8 cellular contexts compared by ENCODE assay signal in genomic region chr13:99498304-99499161, GRCh38. TPM values are rescaled to one million over a fixed set of nuclear protein-coding genes. Genes with fewer than 3 reads are reported as not detected.
DNase-seq lines count a peak whose midpoint lies in the region; ATAC-seq, FAIRE-seq and TF ChIP-seq lines count a peak whose summit lies in the region.

No MANE protein-coding gene starts in this region.

- DNase-seq in NCI-H1417 (lab: John Stamatoyannopoulos, UW) (peak; percentile 99 to 100 (median 100)), cardiac muscle cell (ENCODE audit: low read depth in 1 of 2, low spot score in 1 of 2) (peak; percentile 94 to 99), pancreas (peak; percentile 98 to 100 (median 99)), tibial artery (peak; percentile 95 to 99)
- peak; percentile 98 for DNase-seq in activated naive CD8-positive, alpha-beta T cell treated with anti-CD3 and anti-CD28 coated beads, Interleukin-2, amount 50 U/mL, for 24 hours

- H2AFZ ChIP-seq in SU-DHL-6 (ENCODE audit: low read depth, low read length, severe bottlenecking): peak overlapping the region; percentile 72

- H4K20me1 ChIP-seq in SU-DHL-6 (ENCODE audit: low read depth, low read length): no peaks in the 10 kb centered on the region

- H3K36me3 Mint-ChIP-seq in activated naive CD8-positive, alpha-beta T cell treated with anti-CD3 and anti-CD28 coated beads, Interleukin-2, amount 50 U/mL, for 24 hours (ENCODE audit: low read depth): peaks cover 10% of the 10 kb centered on the region

- H3K27ac ChIP-seq in SU-DHL-6 (ENCODE audit: low read depth, low read length): peak overlapping the region; percentile 65
- H3K27ac ChIP-seq in cardiac muscle cell: peak overlapping the region; percentile 91
- peak overlapping the region; percentile 70 to 91 (median 82) for H3K27ac ChIP-seq in pancreas
- peak overlapping the region; percentile 87 to 94 for H3K27ac ChIP-seq in tibial artery

- peaks cover 22% of the 10 kb centered on the region for H3K79me2 ChIP-seq in SU-DHL-6 (ENCODE audit: insufficient read depth, low read length)

- TF ChIP-seq CTCF in SU-DHL-6 (IDR thresholded peaks at IDR 0.05; ENCODE audit: insufficient read depth, low read length, poor library complexity, severe bottlenecking) (no peak), cardiac muscle cell (IDR thresholded peaks at IDR 0.05; ENCODE audit: low read depth, low read length) (no peak), pancreas (IDR thresholded peaks at IDR 0.05) (no peak), tibial artery (IDR thresholded peaks at IDR 0.05) (no peak)

- peaks cover 3% of the 10 kb centered on the region for H3K27me3 Mint-ChIP-seq in activated naive CD8-positive, alpha-beta T cell treated with anti-CD3 and anti-CD28 coated beads, Interleukin-2, amount 50 U/mL, for 24 hours

- peaks cover 20% of the 10 kb centered on the region for H3F3A ChIP-seq in SU-DHL-6 (ENCODE audit: insufficient read depth)

- peaks cover 78% of the 10 kb centered on the region for H3K4me1 Mint-ChIP-seq in activated naive CD8-positive, alpha-beta T cell treated with anti-CD3 and anti-CD28 coated beads, Interleukin-2, amount 50 U/mL, for 24 hours

- TF ChIP-seq POLR2A in GM10847 (IDR thresholded peaks at IDR 0.05; ENCODE audit: extremely low read depth, insufficient read length): peak; percentile 31

- H3K4me3 ChIP-seq in SU-DHL-6 (ENCODE audit: insufficient read depth, low read length, poor library complexity, severe bottlenecking) (peak overlapping the region; percentile 77), cardiac muscle cell (peak overlapping the region; percentile 46), pancreas (peak overlapping the region; percentile 16 to 52 (median 33)), tibial artery (peak overlapping the region; percentile 60 to 66)

- FAIRE-seq in pancreas (lab: Jason Lieb, UNC): no peak

- H3K36me3 ChIP-seq in SU-DHL-6 (ENCODE audit: low read length): no peaks in the 10 kb centered on the region
- H3K36me3 ChIP-seq in cardiac muscle cell: no peaks in the 10 kb centered on the region
- H3K36me3 ChIP-seq in pancreas: no peaks in the 10 kb centered on the region
- no peaks in the 10 kb centered on the region for H3K36me3 ChIP-seq in tibial artery

- H3K27ac Mint-ChIP-seq in activated naive CD8-positive, alpha-beta T cell treated with anti-CD3 and anti-CD28 coated beads, Interleukin-2, amount 50 U/mL, for 24 hours: peak overlapping the region; percentile 91

- H3K4me1 ChIP-seq in cardiac muscle cell (ENCODE audit: low read depth): peaks cover 14% of the 10 kb centered on the region
- peaks cover 0 to 26% (median 13%) of the 10 kb centered on the region in 3 donors for H3K4me1 ChIP-seq in pancreas
- peaks cover 0 to 56% (median 33%) of the 10 kb centered on the region in 4 donors for H3K4me1 ChIP-seq in tibial artery

- H3K9me3 Mint-ChIP-seq in activated naive CD8-positive, alpha-beta T cell treated with anti-CD3 and anti-CD28 coated beads, Interleukin-2, amount 50 U/mL, for 24 hours: peaks cover 4% of the 10 kb centered on the region

- H3K9ac ChIP-seq in SU-DHL-6 (ENCODE audit: low read length): peak overlapping the region; percentile 67

- H3K9me3 ChIP-seq in SU-DHL-6 (ENCODE audit: insufficient read depth, low read length) (no peaks in the 10 kb centered on the region), cardiac muscle cell (ENCODE audit: low read depth) (no peaks in the 10 kb centered on the region), pancreas (no peaks in the 10 kb centered on the region), tibial artery (no peaks in the 10 kb centered on the region)

- ATAC-seq in HG02642 (IDR thresholded peaks at IDR 0.05; ENCODE audit: poor library complexity, unreplicated experiment) (peak; percentile 55), pancreas (peak; percentile 85 to 90 (median 86))
- ATAC-seq in activated naive CD8-positive, alpha-beta T cell treated with anti-CD3 and anti-CD28 coated beads, Interleukin-2, amount 50 U/mL, for 24 hours: peak; percentile 86

- peak overlapping the region; percentile 84 for H3K4me3 Mint-ChIP-seq in activated naive CD8-positive, alpha-beta T cell treated with anti-CD3 and anti-CD28 coated beads, Interleukin-2, amount 50 U/mL, for 24 hours

- intact Hi-C loops in pancreas (cut with DNase I): no loop called here
- intact Hi-C loops in tibial artery (cut with DNase I; ENCODE audit: low total_unique reads): loop anchor here (10.0 kb wide), 2 partner anchors 106 to 414 kb away; partner anchors contain the start of gene CLYBL

- peak overlapping the region; percentile 94 for H3K4me2 ChIP-seq in SU-DHL-6 (ENCODE audit: low read depth, low read length, poor library complexity, severe bottlenecking)

- no peaks in the 10 kb centered on the region for H3K9me2 ChIP-seq in SU-DHL-6 (replicated peaks; ENCODE audit: insufficient read depth, low read length)

- WGBS in pancreas, 2 donors: 1 to 2% methylated on average over 47 to 49 of the region's 49 CpGs

- H3K27me3 ChIP-seq in SU-DHL-6 (ENCODE audit: low read length) (no peaks in the 10 kb centered on the region), cardiac muscle cell (no peaks in the 10 kb centered on the region), pancreas (no peaks in the 10 kb centered on the region), tibial artery (no peaks in the 10 kb centered on the region)

RNA-seq across cellular contexts. Expression of gene TM9SF2, which starts 2.7 kb away (rescaled TPM):
- total RNA-seq in cardiac muscle cell: 60.5 and 75.3 TPM in 2 replicates
- polyA plus RNA-seq in cardiac muscle cell: 113 and 130 TPM in 2 replicates
- total RNA-seq in pancreas: 10 to 100 TPM; 53.6 to 88.8 (median 67.5) TPM
- polyA plus RNA-seq in pancreas: 10 to 100 TPM; 22.7 to 57.6 TPM

Comparison
In these comparisons a context has a peak if more than half of its experiments do, and no peak if none do; other contexts are left out.
1. Peak in every context shown above with its lines: DNase-seq, ATAC-seq, H3K4me3 ChIP-seq and H3K27ac ChIP-seq.